Comparison of ENCODE assay signal across 9 cellular contexts in genomic region chr19:19618384-19619051, GRCh38. TPM values are rescaled to one million over a fixed set of nuclear protein-coding genes. Genes with fewer than 3 reads are reported as not detected.
DNase-seq lines count a peak whose midpoint lies in the region; ATAC-seq lines count a peak whose summit lies in the region.
"Had no signal": no experiment of that assay in that cellular context is flagged by ENCODE, and none has a peak within 500 bp of the region (broad histone marks: within the 10 kb centered on the region; RNA-seq: fewer than 3 reads in every experiment).

TSS of gene PBX4 (minus strand) at chr19:19618687. CDS start at chr19:19618629, 58 bp downstream.

- H3K27me3 Mint-ChIP-seq in CD4-positive, CD25-positive, alpha-beta regulatory T cell, result no peaks in the 10 kb centered on the region

- H3K27ac ChIP-seq in CD4-positive, CD25-positive, alpha-beta regulatory T cell (ENCODE audit: insufficient read depth, low read length, poor library complexity, severe bottlenecking), result peak within 1 kb of the TSS; percentile 83
- no peak within 1 kb of the TSS for H3K27ac ChIP-seq in duodenal mucosa (ENCODE audit: low read depth, low read length)

- peak within 1 kb of the TSS; percentile 87 to 96 (median 94) for H3K4me3 Mint-ChIP-seq in CD4-positive, CD25-positive, alpha-beta regulatory T cell

- H3K27me3 ChIP-seq in CD4-positive, CD25-positive, alpha-beta regulatory T cell (ENCODE audit: control insufficient read depth, insufficient read depth, low read length), result no peaks in the 10 kb centered on the region
- no peaks in the 10 kb centered on the region for H3K27me3 ChIP-seq in duodenal mucosa (ENCODE audit: control insufficient read depth in 1 of 2, insufficient read depth in 2 of 2, low read length in 2 of 2)

- peaks cover 0 to 2% (median 0%) of the 10 kb centered on the region in 7 donors for H3K9me3 Mint-ChIP-seq in CD4-positive, CD25-positive, alpha-beta regulatory T cell

- H3K9ac ChIP-seq in duodenal mucosa (ENCODE audit: low read depth in 1 of 2, low read length in 2 of 2), result peak within 1 kb of the TSS in 1 of 2 donors; percentile 54

- peak within 1 kb of the TSS; percentile 86 for H3K4me3 ChIP-seq in CD4-positive, CD25-positive, alpha-beta regulatory T cell (ENCODE audit: low read depth, low read length)
- H3K4me3 ChIP-seq in duodenal mucosa (ENCODE audit: low read depth in 1 of 2, low read length in 2 of 2), result peak within 1 kb of the TSS; percentile 52 to 64

- H3K27ac Mint-ChIP-seq in CD4-positive, CD25-positive, alpha-beta regulatory T cell, result peak within 1 kb of the TSS; percentile 93 to 97 (median 95)

- ATAC-seq in CD4-positive, CD25-positive, alpha-beta regulatory T cell (ENCODE audit: low read depth in 2 of 2), result peak; percentile 95 to 96
- ATAC-seq in GM19395 (IDR thresholded peaks at IDR 0.05; ENCODE audit: unreplicated experiment) (peak; percentile 91), HG03521 (IDR thresholded peaks at IDR 0.05; ENCODE audit: unreplicated experiment) (peak; percentile 94)

- H3K4me1 Mint-ChIP-seq in CD4-positive, CD25-positive, alpha-beta regulatory T cell, result peaks cover 10 to 66% (median 30%) of the 10 kb centered on the region in 4 donors

- peaks cover 48% of the 10 kb centered on the region for H3K4me1 ChIP-seq in CD4-positive, CD25-positive, alpha-beta regulatory T cell (ENCODE audit: control insufficient read depth, insufficient read depth, low read length, poor library complexity, severe bottlenecking)
- H3K4me1 ChIP-seq in duodenal mucosa (ENCODE audit: control insufficient read depth in 1 of 2, insufficient read depth in 2 of 2, low read length in 2 of 2), result peaks cover 6 to 10% of the 10 kb centered on the region in 2 donors

- DNase-seq in CD4-positive, CD25-positive, alpha-beta regulatory T cell, result peak; percentile 98 to 99 (median 98)
- DNase-seq in NCI-H748 treated with DMSO at 0.1 percent for 48 hours (lab: John Stamatoyannopoulos, UW), result peak; percentile 98
- DNase-seq in activated CD4-positive, alpha-beta T cell treated with anti-CD3 and anti-CD28 coated beads, Interleukin-2, amount 50 U/mL, for 48 hours, result peak; percentile 99 to 100
- peak; percentile 64 to 68 for DNase-seq in lung microvascular endothelial cell (ENCODE audit: low read depth in 2 of 2)
- DNase-seq in stimulated activated CD4-positive, alpha-beta T cell treated with anti-CD3 and anti-CD28 coated beads, TNF-alpha, amount 100 ng/mL, for 48 hours (ENCODE audit: low read depth in 3 of 3), result peak; percentile 97 to 99 (median 98)

- no peaks in the 10 kb centered on the region for H3K36me3 Mint-ChIP-seq in CD4-positive, CD25-positive, alpha-beta regulatory T cell

- H3K36me3 ChIP-seq in CD4-positive, CD25-positive, alpha-beta regulatory T cell (ENCODE audit: control insufficient read depth, insufficient read depth, low read length), result peaks cover 5% of the 10 kb centered on the region
- H3K36me3 ChIP-seq in duodenal mucosa (ENCODE audit: control insufficient read depth in 1 of 2, insufficient read depth in 2 of 2, low read length in 2 of 2), result no peaks in the 10 kb centered on the region

- no peaks in the 10 kb centered on the region for H3K9me3 ChIP-seq in CD4-positive, CD25-positive, alpha-beta regulatory T cell (ENCODE audit: control insufficient read depth in 2 of 2, low read length in 2 of 2)
- H3K9me3 ChIP-seq in duodenal mucosa (ENCODE audit: control insufficient read depth in 1 of 2, low read length in 2 of 2), result no peaks in the 10 kb centered on the region

RNA-seq across cellular contexts. Expression of gene PBX4, which starts in this region (rescaled TPM):
- total RNA-seq in CD4-positive, CD25-positive, alpha-beta regulatory T cell, result 85.3 TPM
- polyA plus RNA-seq in CD4-positive, CD25-positive, alpha-beta regulatory T cell, result 1 to 10 TPM; 4.1 to 7.2 (median 5.9) TPM
- not detected in 2 replicates for total RNA-seq in lung microvascular endothelial cell
- total RNA-seq: glomerular endothelial cell had no signal

Comparison
In these comparisons a context has a peak if more than half of its experiments do, and no peak if none do; other contexts are left out.
1. RNA of gene PBX4 (total RNA-seq): 85.3 TPM in CD4-positive, CD25-positive, alpha-beta regulatory T cell (single experiment); not detected in lung microvascular endothelial cell; every median in the first group is over 10 times any median in the second.
2. Peak in DNase-seq in lung microvascular endothelial cell; RNA of the gene not detected or under 1 TPM.
3. Peak in every context shown above with its lines, with median percentiles within 50 percentile points of each other: ATAC-seq and DNase-seq.